Comparison of ENCODE assay signal across 20 cellular contexts in the genomic region with DNA sequence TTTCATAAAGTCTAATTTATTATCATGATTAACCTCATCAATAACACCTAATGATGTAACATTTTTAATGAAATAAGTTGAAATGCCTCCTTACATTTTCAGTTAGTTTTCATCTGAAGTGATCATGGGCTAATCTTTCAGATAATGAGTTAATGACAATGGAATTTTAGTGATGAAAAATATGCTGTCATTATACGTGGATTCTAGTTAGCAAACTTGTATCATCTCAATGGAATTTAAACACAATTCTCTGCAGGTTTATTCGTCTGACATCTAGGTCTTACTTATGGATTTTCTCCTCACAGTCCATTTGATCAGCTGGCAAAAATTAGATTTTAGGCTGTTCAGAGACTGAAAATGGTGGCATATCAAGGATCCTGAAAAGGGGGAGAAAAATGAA.
A peak's percentile ranks its signal among the peaks of the same experiment; 100 is the strongest.
DNase-seq lines count a peak whose midpoint lies in the region; ATAC-seq, FAIRE-seq and TF ChIP-seq lines count a peak whose summit lies in the region.
"Had no signal": no experiment of that assay in that cellular context is flagged by ENCODE, and none has a peak within 500 bp of the region (broad histone marks: within the 10 kb centered on the region; RNA-seq: fewer than 3 reads in every experiment).

No MANE protein-coding gene starts in this region.

- no peak overlapping the region for H3K27ac ChIP-seq in CD8-positive, alpha-beta T cell (ENCODE audit: low read depth, low read length)
- H3K27ac ChIP-seq: left ventricle myocardium inferior, spleen, VCaP had no signal

- TF ChIP-seq CTCF in bronchial epithelial cell (IDR thresholded peaks at IDR 0.05; ENCODE audit: insufficient read depth, low read length, severe bottlenecking) = no peak
- TF ChIP-seq CTCF in CD8-positive, alpha-beta T cell (IDR thresholded peaks at IDR 0.05) = no peak

- H3K4me3 ChIP-seq in bronchial epithelial cell (ENCODE audit: low read depth, low read length) = no peak overlapping the region
- no peak overlapping the region for H3K4me3 ChIP-seq in CD8-positive, alpha-beta T cell (ENCODE audit: low read depth, low read length)
- H3K4me3 ChIP-seq: left ventricle myocardium inferior, MG63, spleen had no signal

- H3K27ac Mint-ChIP-seq in CD8-positive, alpha-beta T cell = no peak overlapping the region
- H3K27ac Mint-ChIP-seq: activated CD4-positive, alpha-beta memory T cell treated with anti-CD3 and anti-CD28 coated beads for 36 hours; B cell; type B pancreatic cell had no signal

- POLR2A ChIA-PET in CD8-positive, alpha-beta T cell (lab: Charles Lee) = no interaction called here

- H3K4me1 ChIP-seq in CD8-positive, alpha-beta T cell (ENCODE audit: insufficient read depth, low read length) = no peaks in the 10 kb centered on the region
- H3K4me1 ChIP-seq: spleen had no signal

- intact Hi-C loops in CD8-positive, alpha-beta T cell (cut with DNase I, micrococcal nuclease) = no loop called here

- no peak for FAIRE-seq in bronchial epithelial cell (lab: Jason Lieb, UNC)

- no peaks in the 10 kb centered on the region for H3K4me1 Mint-ChIP-seq in CD8-positive, alpha-beta T cell (ENCODE audit: low read depth)
- H3K4me1 Mint-ChIP-seq: B cell had no signal

- H3K27me3 ChIP-seq in bronchial epithelial cell (ENCODE audit: control insufficient read depth, insufficient read depth, low read length) = no peaks in the 10 kb centered on the region
- H3K27me3 ChIP-seq in CD8-positive, alpha-beta T cell (ENCODE audit: insufficient read depth, low read length) = no peaks in the 10 kb centered on the region
- H3K27me3 ChIP-seq: MG63, spleen had no signal

- H3K4me3 Mint-ChIP-seq in CD8-positive, alpha-beta T cell = no peak overlapping the region
- H3K4me3 Mint-ChIP-seq: activated CD4-positive, alpha-beta memory T cell treated with anti-CD3 and anti-CD28 coated beads for 36 hours; B cell; type B pancreatic cell had no signal

- DNase-seq in AG08395 (ENCODE audit: low spot score) (peak; percentile 28), LHCN-M2 (ENCODE audit: low read depth) (peak; percentile 36), bronchial epithelial cell (ENCODE audit: low read depth) (peak; percentile 82), kidney tubule cell (ENCODE audit: low spot score) (peak; percentile 68)
- no peak for DNase-seq in CD8-positive, alpha-beta T cell
- no peak for DNase-seq in stimulated activated CD4-positive, alpha-beta T cell treated with anti-CD3 and anti-CD28 coated beads, Interleukin-15, amount 100 ng/mL, for 24 hours
- DNase-seq: activated CD4-positive, alpha-beta memory T cell treated with anti-CD3 and anti-CD28 coated beads for 36 hours; DMS 273 treated with DMSO at 0.1 percent for 48 hours; left ventricle myocardium inferior; MG63; NCI-H187; NCI-H524; posterior cingulate gyrus; spleen; stimulated activated naive CD4-positive, alpha-beta T cell treated with Interleukin-2 at 50 U/mL for 16 hours had no signal

- no peaks in the 10 kb centered on the region for H3K27me3 Mint-ChIP-seq in CD8-positive, alpha-beta T cell (ENCODE audit: low read depth)
- H3K27me3 Mint-ChIP-seq: activated CD4-positive, alpha-beta memory T cell treated with anti-CD3 and anti-CD28 coated beads for 36 hours; B cell; type B pancreatic cell had no signal

- H3K9me3 ChIP-seq in CD8-positive, alpha-beta T cell (ENCODE audit: low read length) = no peaks in the 10 kb centered on the region
- H3K9me3 ChIP-seq: left ventricle myocardium inferior, MG63 had no signal

- CTCF ChIA-PET in CD8-positive, alpha-beta T cell (lab: Charles Lee) = no interaction called here

- no peak for ATAC-seq in CD8-positive, alpha-beta T cell
- ATAC-seq in HG03439 (IDR thresholded peaks at IDR 0.05; ENCODE audit: unreplicated experiment) (no peak), HG03378 (IDR thresholded peaks at IDR 0.05; ENCODE audit: unreplicated experiment) (no peak)

- no peaks in the 10 kb centered on the region for H3K36me3 ChIP-seq in bronchial epithelial cell (ENCODE audit: control insufficient read depth, insufficient read depth, low read length)
- no peaks in the 10 kb centered on the region for H3K36me3 ChIP-seq in CD8-positive, alpha-beta T cell (ENCODE audit: insufficient read depth, low read length)
- H3K36me3 ChIP-seq: left ventricle myocardium inferior, MG63, spleen had no signal

- no peaks in the 10 kb centered on the region for H3K9me3 Mint-ChIP-seq in CD8-positive, alpha-beta T cell
- H3K9me3 Mint-ChIP-seq: activated CD4-positive, alpha-beta memory T cell treated with anti-CD3 and anti-CD28 coated beads for 36 hours; type B pancreatic cell had no signal

- no peaks in the 10 kb centered on the region for H3K36me3 Mint-ChIP-seq in CD8-positive, alpha-beta T cell
- H3K36me3 Mint-ChIP-seq: activated CD4-positive, alpha-beta memory T cell treated with anti-CD3 and anti-CD28 coated beads for 36 hours; type B pancreatic cell had no signal

Comparison
In these comparisons a context has a peak if more than half of its experiments do, and no peak if none do; other contexts are left out.
1. DNase-seq: peak in AG08395 (single experiment), LHCN-M2 (single experiment), bronchial epithelial cell (single experiment) and kidney tubule cell (single experiment); none in CD8-positive, alpha-beta T cell (0 of 7) and stimulated activated CD4-positive, alpha-beta T cell treated with anti-CD3 and anti-CD28 coated beads, Interleukin-15, amount 100 ng/mL, for 24 hours (single experiment).